Comparison of ENCODE assay signal across 27 cellular contexts in the genomic region with DNA sequence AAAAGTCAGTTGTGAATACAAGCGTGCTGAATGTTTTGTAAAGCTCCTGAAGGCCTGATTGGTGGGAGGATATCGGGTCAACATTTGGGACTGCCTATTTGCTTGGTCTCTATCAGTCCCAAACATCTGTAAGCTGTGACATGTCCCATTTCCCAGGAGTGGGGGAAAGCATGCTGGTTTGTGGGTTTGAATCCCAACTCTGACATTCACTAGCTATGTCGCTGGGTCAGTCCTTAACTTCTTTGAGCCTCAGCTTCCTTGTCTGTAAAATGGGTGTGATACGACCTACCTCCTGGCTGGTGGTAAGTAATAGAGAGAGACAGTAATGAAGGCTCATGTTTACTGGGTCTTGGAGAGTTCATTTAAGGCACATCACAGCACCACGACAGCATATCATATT.
"Had no signal": no experiment of that assay in that cellular context is flagged by ENCODE, and none has a peak within 500 bp of the region (broad histone marks: within the 10 kb centered on the region; RNA-seq: fewer than 3 reads in every experiment).

No MANE protein-coding gene starts in this region.

- DNase-seq: activated CD4-positive, alpha-beta memory T cell treated with anti-CD3 and anti-CD28 coated beads for 36 hours; activated CD4-positive, alpha-beta T cell treated with anti-CD3 and anti-CD28 coated beads, Interleukin-2, amount 50 U/mL, for 1 hour; activated naive CD4-positive, alpha-beta T cell; activated naive CD4-positive, alpha-beta T cell treated with anti-CD3 and anti-CD28 coated beads, Interleukin-2, amount 50 U/mL, for 16 hours; activated naive CD8-positive, alpha-beta T cell treated with anti-CD3 and anti-CD28 coated beads for 36 hours; activated T-cell treated with anti-CD3 and anti-CD28 coated beads, Interleukin-2, amount 50 U/mL, for 1 hour; activated T-cell treated with anti-CD3 and anti-CD28 coated beads, Interleukin-2, amount 50 U/mL, for 72 hours; amniotic stem cell; aorta; brain microvascular endothelial cell; central memory CD4-positive, alpha-beta T cell; MM.1S; MV-4-11; NCI-H1092; NCI-H1436 treated with DMSO at 0.1 percent for 48 hours; NCI-H1694 treated with DMSO at 0.1 percent for 48 hours; NCI-H2029; NCI-H345; NCI-H524 treated with DMSO at 0.1 percent for 48 hours; SHP77; SJCRH30; T1000 had no signal

- H3K27me3 Mint-ChIP-seq: activated CD4-positive, alpha-beta memory T cell treated with anti-CD3 and anti-CD28 coated beads for 36 hours; activated naive CD8-positive, alpha-beta T cell treated with anti-CD3 and anti-CD28 coated beads for 36 hours; activated T-helper 17 cell treated with anti-CD3 and anti-CD28 coated beads, Interleukin-2, amount 50 U/mL, for 72 hours had no signal

- H3K27ac Mint-ChIP-seq: activated CD4-positive, alpha-beta memory T cell treated with anti-CD3 and anti-CD28 coated beads for 36 hours; activated naive CD8-positive, alpha-beta T cell treated with anti-CD3 and anti-CD28 coated beads for 36 hours; activated T-cell treated with anti-CD3 and anti-CD28 coated beads, Interleukin-2, amount 50 U/mL, for 72 hours had no signal

- H3K4me3 ChIP-seq: SJCRH30, SK-N-MC had no signal

- H3K9me3 ChIP-seq: SJCRH30 had no signal

- H3K9me3 Mint-ChIP-seq: activated CD4-positive, alpha-beta memory T cell treated with anti-CD3 and anti-CD28 coated beads for 36 hours; activated naive CD8-positive, alpha-beta T cell treated with anti-CD3 and anti-CD28 coated beads for 36 hours; activated T-cell treated with anti-CD3 and anti-CD28 coated beads, Interleukin-2, amount 50 U/mL, for 72 hours; activated T-helper 17 cell treated with anti-CD3 and anti-CD28 coated beads, Interleukin-2, amount 50 U/mL, for 72 hours had no signal

- H3K27me3 ChIP-seq: brain microvascular endothelial cell, SJCRH30 had no signal

- H3K9ac ChIP-seq: KMS-11 had no signal

- H3K36me3 Mint-ChIP-seq: activated CD4-positive, alpha-beta memory T cell treated with anti-CD3 and anti-CD28 coated beads for 36 hours had no signal

- ATAC-seq: activated T-cell treated with anti-CD3 and anti-CD28 coated beads, Interleukin-2, amount 50 U/mL, for 72 hours; activated T-helper 17 cell treated with anti-CD3 and anti-CD28 coated beads, Interleukin-2, amount 50 U/mL, for 72 hours; Panc1 had no signal

- H3K4me3 Mint-ChIP-seq: activated CD4-positive, alpha-beta memory T cell treated with anti-CD3 and anti-CD28 coated beads for 36 hours; activated naive CD8-positive, alpha-beta T cell treated with anti-CD3 and anti-CD28 coated beads for 36 hours; activated T-cell treated with anti-CD3 and anti-CD28 coated beads, Interleukin-2, amount 50 U/mL, for 72 hours; activated T-helper 17 cell treated with anti-CD3 and anti-CD28 coated beads, Interleukin-2, amount 50 U/mL, for 72 hours had no signal

- H3K36me3 ChIP-seq: brain microvascular endothelial cell, SJCRH30 had no signal

- FAIRE-seq: TTC549 had no signal

- H3K27ac ChIP-seq: brain microvascular endothelial cell, KMS-11, SJCRH30, SK-N-MC had no signal

- H3K4me2 ChIP-seq: KMS-11 had no signal
